In genomic region chr12:98439471-98440164, GRCh38 we compare ENCODE assay signal across 8 cellular contexts.
DNase-seq lines count a peak whose midpoint lies in the region; ATAC-seq and TF ChIP-seq lines count a peak whose summit lies in the region.

No MANE protein-coding gene starts in this region.

- no peak for TF ChIP-seq POLR2A in esophagus squamous epithelium (IDR thresholded peaks at IDR 0.05)

- no peak for ATAC-seq in HG02571 (IDR thresholded peaks at IDR 0.05; ENCODE audit: unreplicated experiment)

- H3K9me3 ChIP-seq in SJSA1 (replicated peaks) (no peaks in the 10 kb centered on the region), esophagus squamous epithelium (no peaks in the 10 kb centered on the region)

- H3K27ac ChIP-seq in SJSA1 (peak overlapping the region; percentile 61), esophagus squamous epithelium (peak overlapping the region in 3 of 4 donors; percentile 13 to 66 (median 45))

- peaks cover 5% of the 10 kb centered on the region for H3K36me3 Mint-ChIP-seq in nephron progenitor cell (ENCODE audit: low read depth)

- TF ChIP-seq CTCF in esophagus squamous epithelium (IDR thresholded peaks at IDR 0.05) (no peak), nephron progenitor cell (IDR thresholded peaks at IDR 0.05) (no peak)

- H3K4me1 Mint-ChIP-seq in nephron progenitor cell: peaks cover 11% of the 10 kb centered on the region

- peak overlapping the region; percentile 27 for H3K27ac Mint-ChIP-seq in nephron progenitor cell

- peaks cover 15% of the 10 kb centered on the region for H3K4me1 ChIP-seq in SJSA1 (replicated peaks)
- H3K4me1 ChIP-seq in esophagus squamous epithelium: peaks cover 5 to 27% (median 11%) of the 10 kb centered on the region in 3 donors

- peak; percentile 50 for DNase-seq in AG20443 (ENCODE audit: low spot score)
- peak in 1 of 2 experiments; percentile 37 for DNase-seq in SJSA1 (ENCODE audit: low read depth in 1 of 2, low spot score in 2 of 2)
- no peak for DNase-seq in esophagus squamous epithelium (lab: John Stamatoyannopoulos, UW)
- no peak for DNase-seq in nephron progenitor cell
- no peak for DNase-seq in AG08396 (ENCODE audit: low spot score)
- no peak for DNase-seq in DMS 273 (lab: John Stamatoyannopoulos, UW; ENCODE audit: unreplicated experiment)
- no peak for DNase-seq in mesenteric fat pad (ENCODE audit: low spot score)

- peaks cover 5% of the 10 kb centered on the region for H3K27me3 Mint-ChIP-seq in nephron progenitor cell (ENCODE audit: low read depth, poor library complexity)

- 38 to 39% methylated on average over 7 of the region's 7 CpGs for WGBS in esophagus squamous epithelium, 2 donors

- H3K36me3 ChIP-seq in SJSA1 (no peaks in the 10 kb centered on the region), esophagus squamous epithelium (no peaks in the 10 kb centered on the region)

- H3K4me3 ChIP-seq in SJSA1 (no peak overlapping the region), esophagus squamous epithelium (no peak overlapping the region)

- H3K4me3 Mint-ChIP-seq in nephron progenitor cell: no peak overlapping the region

- intact Hi-C loops in esophagus squamous epithelium (cut with DNase I): no loop called here

- H3K9me3 Mint-ChIP-seq in nephron progenitor cell: peaks cover 18% of the 10 kb centered on the region

- H3K27me3 ChIP-seq in SJSA1 (replicated peaks) (no peaks in the 10 kb centered on the region), esophagus squamous epithelium (no peaks in the 10 kb centered on the region)
